In the genomic region with DNA sequence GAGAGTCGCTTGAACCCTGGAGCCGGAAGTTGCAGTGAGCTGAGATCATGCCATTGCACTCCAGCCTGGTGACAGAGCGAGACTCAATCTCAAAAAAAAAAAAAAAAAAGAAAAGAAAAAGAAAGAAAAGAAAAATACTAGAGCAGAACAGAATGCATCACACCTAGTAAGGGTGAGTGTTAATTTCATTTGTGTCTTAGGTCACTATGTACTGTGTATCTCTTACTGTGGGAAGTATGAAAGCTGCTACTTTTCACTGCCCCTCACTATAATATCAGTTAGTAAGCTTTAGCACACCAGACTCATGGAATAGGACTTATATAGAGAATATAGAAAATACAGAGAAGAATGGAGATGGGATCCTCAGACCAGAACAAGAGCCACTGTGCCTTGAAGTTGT, we compare ENCODE assay signal across 8 cellular contexts. TPM values are rescaled to one million over a fixed set of nuclear protein-coding genes. Genes with fewer than 3 reads are reported as not detected.
A peak's percentile ranks its signal among the peaks of the same experiment; 100 is the strongest.
DNase-seq lines count a peak whose midpoint lies in the region; ATAC-seq and TF ChIP-seq lines count a peak whose summit lies in the region.

No MANE protein-coding gene starts in this region.

- TF ChIP-seq CTCF in brain microvascular endothelial cell (IDR thresholded peaks at IDR 0.05; ENCODE audit: low read depth, low read length, missing control alignments): no peak
- TF ChIP-seq CTCF in psoas muscle (IDR thresholded peaks at IDR 0.05): no peak

- peaks cover 32% of the 10 kb centered on the region for H3K4me1 ChIP-seq in psoas muscle

- peaks cover 45% of the 10 kb centered on the region for H3K36me3 ChIP-seq in brain microvascular endothelial cell (replicated peaks)
- H3K36me3 ChIP-seq in psoas muscle (ENCODE audit: insufficient read depth in 1 of 2, low read depth in 1 of 2): peaks cover 3 to 56% of the 10 kb centered on the region in 2 donors

- ATAC-seq in GM18870 (IDR thresholded peaks at IDR 0.05; ENCODE audit: unreplicated experiment) (peak; percentile 7), HG02870 (IDR thresholded peaks at IDR 0.05; ENCODE audit: unreplicated experiment) (peak; percentile 15), psoas muscle (peak in 3 of 4 donors; percentile 20 to 34 (median 24))

- WGBS in psoas muscle, 3 donors: 96 to 100% (median 99%) methylated on average over 3 of the region's 3 CpGs

- intact Hi-C loops in psoas muscle (cut with DNase I): loop anchor here (5.0 kb wide), 1 partner anchor 39 kb away; no protein-coding TSS in a partner anchor

- DNase-seq in brain microvascular endothelial cell: no peak
- DNase-seq in psoas muscle: no peak
- no peak for DNase-seq in D341Med (ENCODE audit: low spot score)
- DNase-seq in ecto neural progenitor cell (ENCODE audit: low spot score): no peak
- no peak for DNase-seq in GOT3 (lab: John Stamatoyannopoulos, UW)
- DNase-seq in activated CD8-positive, alpha-beta memory T cell treated with anti-CD3 and anti-CD28 coated beads, Interleukin-2, amount 50 U/mL, for 48 hours: no peak

- H3K4me3 ChIP-seq in brain microvascular endothelial cell (ENCODE audit: low read depth, low read length) (no peak overlapping the region), psoas muscle (no peak overlapping the region)

- in situ Hi-C loops in brain microvascular endothelial cell (cut with HindIII; ENCODE audit: low pct_ligation_motif_present, low sequenced_read_pairs): no loop called here

- H3K27me3 ChIP-seq in brain microvascular endothelial cell (replicated peaks) (no peaks in the 10 kb centered on the region), psoas muscle (ENCODE audit: insufficient read depth in 3 of 3, low read length in 2 of 3) (no peaks in the 10 kb centered on the region)

- H3K9me3 ChIP-seq in psoas muscle: no peaks in the 10 kb centered on the region

- peak overlapping the region; percentile 85 for H3K27ac ChIP-seq in brain microvascular endothelial cell
- H3K27ac ChIP-seq in psoas muscle: peak overlapping the region; percentile 64

RNA-seq across cellular contexts. Expression of gene RASA2, which starts 45.9 kb away (rescaled TPM):
- total RNA-seq in psoas muscle: 1 to 10 TPM; 2.3 to 4.0 (median 3.0) TPM
- polyA plus RNA-seq in psoas muscle: 1 to 10 TPM; 1.3 to 2.0 (median 1.4) TPM
